In genomic region chr9:136351868-136352267, GRCh38 we compare ENCODE assay signal across 8 cellular contexts. TPM values are rescaled to one million over a fixed set of nuclear protein-coding genes. Genes with fewer than 3 reads are reported as not detected.
"Had no signal": no experiment of that assay in that cellular context is flagged by ENCODE, and none has a peak within 500 bp of the region (broad histone marks: within the 10 kb centered on the region; RNA-seq: fewer than 3 reads in every experiment).

No MANE protein-coding gene starts in this region.

RNA-seq across cellular contexts. Expression of gene CCDC187, which starts 48.0 kb away (rescaled TPM):
- total RNA-seq: omental fat pad, osteocyte, posterior vena cava, pulmonary artery endothelial cell, right atrium auricular region, smooth muscle cell, vagina had no signal
- polyA plus RNA-seq: neural cell had no signal
